15 cellular contexts compared by ENCODE assay signal in the genomic region with DNA sequence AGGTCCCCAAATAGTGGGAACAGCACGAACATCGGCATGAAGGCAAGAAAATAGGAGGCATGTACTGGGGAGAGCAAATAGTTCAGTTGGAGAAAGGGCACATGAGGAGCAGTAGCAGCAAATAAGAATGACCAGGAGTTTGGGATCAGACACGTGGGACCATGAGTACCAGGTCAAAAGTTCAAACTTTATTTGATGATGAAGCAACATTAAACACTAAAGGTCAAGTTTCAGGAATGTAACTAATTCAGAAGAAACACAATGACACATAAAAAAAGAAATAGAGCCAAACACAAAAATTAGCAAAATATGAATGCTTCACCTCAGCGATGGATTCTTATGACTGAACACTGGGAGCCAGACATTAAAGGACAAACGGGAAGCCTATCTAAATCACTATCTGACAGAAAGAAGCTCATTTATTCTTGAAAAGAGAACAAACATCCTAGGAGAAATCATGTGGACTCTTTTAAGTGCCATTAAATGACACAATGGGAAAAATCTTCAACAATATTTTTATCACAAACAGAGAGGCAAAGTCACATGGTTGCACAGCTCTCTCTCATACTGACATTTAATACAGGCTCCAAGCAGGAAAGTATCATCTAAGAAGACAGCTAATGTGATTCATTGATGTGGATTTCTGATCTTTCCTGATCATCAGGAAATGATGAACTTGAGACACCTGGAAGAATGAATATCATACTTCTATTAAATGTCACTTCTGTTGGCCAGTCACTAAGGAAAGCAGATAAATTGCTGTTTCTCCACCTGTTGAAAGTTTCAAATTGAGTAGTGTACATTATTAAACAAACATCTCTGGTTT.
DNase-seq lines count a peak whose midpoint lies in the region; ATAC-seq and TF ChIP-seq lines count a peak whose summit lies in the region.
"Had no signal": no experiment of that assay in that cellular context is flagged by ENCODE, and none has a peak within 500 bp of the region (broad histone marks: within the 10 kb centered on the region; RNA-seq: fewer than 3 reads in every experiment).

No MANE protein-coding gene starts in this region.

- H3K27ac Mint-ChIP-seq in nephron, result peak overlapping the region; percentile 85 to 96 (median 95)
- H3K27ac Mint-ChIP-seq: activated CD8-positive, alpha-beta memory T cell treated with anti-CD3 and anti-CD28 coated beads, Interleukin-2, amount 10 ng/mL, durations not matched to agents 7 days and 5 days; stimulated activated naive B cell treated with anti-CD40 and anti-IgM and Interleukin-4, amounts not matched to agents 10 μg/mL and 1 μg/mL and 100 μg/mL, for 72 hours had no signal

- H3K4me1 Mint-ChIP-seq in nephron, result peaks cover 88% of the 10 kb centered on the region
- H3K4me1 Mint-ChIP-seq: activated CD8-positive, alpha-beta memory T cell treated with anti-CD3 and anti-CD28 coated beads, Interleukin-2, amount 10 ng/mL, durations not matched to agents 7 days and 5 days; stimulated activated naive B cell treated with anti-CD40 and anti-IgM and Interleukin-4, amounts not matched to agents 10 μg/mL and 1 μg/mL and 100 μg/mL, for 72 hours had no signal

- TF ChIP-seq CTCF in nephron (IDR thresholded peaks at IDR 0.05; ENCODE audit: unreplicated experiment in 3 of 3), result no peak

- peaks cover 5% of the 10 kb centered on the region for H3K9me3 Mint-ChIP-seq in nephron

- no peak overlapping the region for H3K4me3 Mint-ChIP-seq in nephron
- H3K4me3 Mint-ChIP-seq: activated CD8-positive, alpha-beta memory T cell treated with anti-CD3 and anti-CD28 coated beads, Interleukin-2, amount 10 ng/mL, durations not matched to agents 7 days and 5 days; stimulated activated naive B cell treated with anti-CD40 and anti-IgM and Interleukin-4, amounts not matched to agents 10 μg/mL and 1 μg/mL and 100 μg/mL, for 72 hours had no signal

- intact Hi-C loops in cardiac septum (cut with DNase I), result no loop called here

- no peak for ATAC-seq in GM18498 (IDR thresholded peaks at IDR 0.05; ENCODE audit: unreplicated experiment)
- ATAC-seq: activated CD8-positive, alpha-beta memory T cell treated with anti-CD3 and anti-CD28 coated beads, Interleukin-2, amount 10 ng/mL, durations not matched to agents 7 days and 5 days; foreskin keratinocyte; stimulated activated naive B cell treated with anti-CD40 and anti-IgM and Interleukin-4, amounts not matched to agents 10 μg/mL and 1 μg/mL and 100 μg/mL, for 72 hours had no signal

- DNase-seq in ELR (ENCODE audit: low read depth), result peak; percentile 70
- peak; percentile 61 for DNase-seq in RPMI7951 (ENCODE audit: low read depth)
- peak; percentile 89 for DNase-seq in fibroblast of gingiva (ENCODE audit: low read depth)
- no peak for DNase-seq in cardiac septum (ENCODE audit: low spot score)
- DNase-seq in SW 1271 (lab: John Stamatoyannopoulos, UW), result no peak
- no peak for DNase-seq in epidermal melanocyte (ENCODE audit: insufficient read length, low spot score)
- DNase-seq: activated CD8-positive, alpha-beta memory T cell treated with anti-CD3 and anti-CD28 coated beads, Interleukin-2, amount 10 ng/mL, durations not matched to agents 7 days and 5 days; activated naive CD4-positive, alpha-beta T cell treated with anti-CD3 and anti-CD28 coated beads, Interleukin-2, amount 50 U/mL, for 16 hours; MM.1S; stimulated activated CD4-positive, alpha-beta T cell treated with anti-CD3 and anti-CD28 coated beads, Interleukin-4, amount 100 ng/mL, for 24 hours; stimulated activated naive B cell treated with anti-CD40 and anti-IgM and Interleukin-4, amounts not matched to agents 10 μg/mL and 1 μg/mL and 100 μg/mL, for 72 hours; WERI-Rb-1 had no signal

- no peaks in the 10 kb centered on the region for H3K27me3 Mint-ChIP-seq in nephron (ENCODE audit: low read depth)

- no peaks in the 10 kb centered on the region for H3K36me3 Mint-ChIP-seq in nephron (ENCODE audit: low read depth)
- H3K36me3 Mint-ChIP-seq: activated CD8-positive, alpha-beta memory T cell treated with anti-CD3 and anti-CD28 coated beads, Interleukin-2, amount 10 ng/mL, durations not matched to agents 7 days and 5 days; stimulated activated naive B cell treated with anti-CD40 and anti-IgM and Interleukin-4, amounts not matched to agents 10 μg/mL and 1 μg/mL and 100 μg/mL, for 72 hours had no signal

Comparison
In these comparisons a context has a peak if more than half of its experiments do, and no peak if none do; other contexts are left out.
1. DNase-seq: peak in ELR (single experiment), RPMI7951 (single experiment) and fibroblast of gingiva (single experiment); none in cardiac septum (single experiment), SW 1271 (0 of 2) and epidermal melanocyte (single experiment).